In genomic region chr15:74132681-74133070, GRCh38 we compare ENCODE assay signal across 15 cellular contexts. TPM values are rescaled to one million over a fixed set of nuclear protein-coding genes. Genes with fewer than 3 reads are reported as not detected.
A peak's percentile ranks its signal among the peaks of the same experiment; 100 is the strongest.
DNase-seq lines count a peak whose midpoint lies in the region; ATAC-seq, FAIRE-seq and TF ChIP-seq lines count a peak whose summit lies in the region.
"Had no signal": no experiment of that assay in that cellular context is flagged by ENCODE, and none has a peak within 500 bp of the region (broad histone marks: within the 10 kb centered on the region; RNA-seq: fewer than 3 reads in every experiment).

No MANE protein-coding gene starts in this region.

- DNase-seq in activated CD4-positive, alpha-beta memory T cell treated with anti-CD3 and anti-CD28 coated beads for 36 hours = peak; percentile 27
- DNase-seq in activated CD4-positive, alpha-beta memory T cell treated with anti-CD3 and anti-CD28 coated beads, Interleukin-2, amount 10 ng/mL, durations not matched to agents 7 days and 5 days = no peak
- DNase-seq in activated CD8-positive, alpha-beta memory T cell treated with anti-CD3 and anti-CD28 coated beads, Interleukin-2, amount 50 U/mL, for 48 hours = peak; percentile 59
- DNase-seq in hepatocyte (ENCODE audit: low spot score) (no peak), GM19239 (ENCODE audit: insufficient read length, low spot score) (no peak), uterus (no peak), RPMI8226 (no peak)
- peak; percentile 18 for DNase-seq in stimulated activated naive CD8-positive, alpha-beta T cell treated with anti-CD3 and anti-CD28 coated beads, Interleukin-15, Interleukin-2, amounts not matched to agents 100 U/mL and 50 U/mL, for 24 hours
- DNase-seq: CD8-positive, alpha-beta T cell; colonic mucosa; GDM1; SIG-M5 had no signal

- intact Hi-C loops in activated CD4-positive, alpha-beta memory T cell treated with anti-CD3 and anti-CD28 coated beads for 36 hours (cut with micrococcal nuclease) = no loop called here
- intact Hi-C loops in uterus (cut with DNase I; ENCODE audit: low total_unique reads) = no loop called here

- H3K27me3 Mint-ChIP-seq in activated CD4-positive, alpha-beta memory T cell treated with anti-CD3 and anti-CD28 coated beads for 36 hours = peaks cover 85% of the 10 kb centered on the region
- H3K27me3 Mint-ChIP-seq in activated CD4-positive, alpha-beta memory T cell treated with anti-CD3 and anti-CD28 coated beads, Interleukin-2, amount 10 ng/mL, durations not matched to agents 7 days and 5 days = peaks cover 93% of the 10 kb centered on the region

- peaks cover 39% of the 10 kb centered on the region for H3K4me1 Mint-ChIP-seq in activated CD4-positive, alpha-beta memory T cell treated with anti-CD3 and anti-CD28 coated beads for 36 hours (ENCODE audit: low read depth)
- peaks cover 27% of the 10 kb centered on the region for H3K4me1 Mint-ChIP-seq in activated CD4-positive, alpha-beta memory T cell treated with anti-CD3 and anti-CD28 coated beads, Interleukin-2, amount 10 ng/mL, durations not matched to agents 7 days and 5 days

- H3K36me3 ChIP-seq in hepatocyte (replicated peaks; ENCODE audit: insufficient read depth, low read depth) (no peaks in the 10 kb centered on the region), uterus (no peaks in the 10 kb centered on the region)
- H3K36me3 ChIP-seq: colonic mucosa had no signal

- no peak overlapping the region for H3K27ac ChIP-seq in hepatocyte
- no peak overlapping the region for H3K27ac ChIP-seq in uterus
- H3K27ac ChIP-seq: colonic mucosa had no signal

- peak overlapping the region; percentile 33 for H3K4me2 ChIP-seq in hepatocyte

- no peak overlapping the region for H3K4me3 Mint-ChIP-seq in activated CD4-positive, alpha-beta memory T cell treated with anti-CD3 and anti-CD28 coated beads for 36 hours
- no peak overlapping the region for H3K4me3 Mint-ChIP-seq in activated CD4-positive, alpha-beta memory T cell treated with anti-CD3 and anti-CD28 coated beads, Interleukin-2, amount 10 ng/mL, durations not matched to agents 7 days and 5 days
- H3K4me3 Mint-ChIP-seq: CD8-positive, alpha-beta T cell had no signal

- FAIRE-seq in GM19239 (lab: Jason Lieb, UNC) = no peak

- H2AFZ ChIP-seq in hepatocyte = no peak overlapping the region

- no peaks in the 10 kb centered on the region for H3K36me3 Mint-ChIP-seq in activated CD4-positive, alpha-beta memory T cell treated with anti-CD3 and anti-CD28 coated beads for 36 hours
- peaks cover 3% of the 10 kb centered on the region for H3K36me3 Mint-ChIP-seq in activated CD4-positive, alpha-beta memory T cell treated with anti-CD3 and anti-CD28 coated beads, Interleukin-2, amount 10 ng/mL, durations not matched to agents 7 days and 5 days (ENCODE audit: low read depth)
- H3K36me3 Mint-ChIP-seq: CD8-positive, alpha-beta T cell had no signal

- POLR2A ChIA-PET in activated CD4-positive, alpha-beta memory T cell treated with anti-CD3 and anti-CD28 coated beads for 36 hours (lab: Charles Lee) = no interaction called here
- POLR2A ChIA-PET in activated CD4-positive, alpha-beta memory T cell treated with anti-CD3 and anti-CD28 coated beads, Interleukin-2, amount 10 ng/mL, durations not matched to agents 7 days and 5 days (lab: Charles Lee) = no interaction called here

- no peaks in the 10 kb centered on the region for H3K9me2 ChIP-seq in hepatocyte (replicated peaks; ENCODE audit: insufficient read depth)

- no peak for TF ChIP-seq POLR2A in uterus (IDR thresholded peaks at IDR 0.05)

- ATAC-seq in stimulated activated naive CD8-positive, alpha-beta T cell treated with anti-CD3 and anti-CD28 coated beads, Interleukin-15, Interleukin-2, amounts not matched to agents 100 U/mL and 50 U/mL, for 24 hours = no peak
- ATAC-seq: CD8-positive, alpha-beta T cell had no signal

- H3K27ac Mint-ChIP-seq in activated CD4-positive, alpha-beta memory T cell treated with anti-CD3 and anti-CD28 coated beads for 36 hours = no peak overlapping the region
- no peak overlapping the region for H3K27ac Mint-ChIP-seq in activated CD4-positive, alpha-beta memory T cell treated with anti-CD3 and anti-CD28 coated beads, Interleukin-2, amount 10 ng/mL, durations not matched to agents 7 days and 5 days
- H3K27ac Mint-ChIP-seq: CD8-positive, alpha-beta T cell had no signal

- peaks cover 96% of the 10 kb centered on the region for H3K27me3 ChIP-seq in hepatocyte
- H3K27me3 ChIP-seq in uterus = peaks cover 23% of the 10 kb centered on the region in 2 donors

- TF ChIP-seq CTCF in hepatocyte (IDR thresholded peaks at IDR 0.05; ENCODE audit: poor library complexity) (no peak), uterus (IDR thresholded peaks at IDR 0.05) (no peak)

- H3K79me2 ChIP-seq in hepatocyte = no peaks in the 10 kb centered on the region

- no peaks in the 10 kb centered on the region for H4K20me1 ChIP-seq in hepatocyte (ENCODE audit: insufficient read depth, poor library complexity, severe bottlenecking)

- H3K4me1 ChIP-seq in hepatocyte (ENCODE audit: insufficient read depth) (peaks cover 41% of the 10 kb centered on the region), uterus (peaks cover 0 to 11% of the 10 kb centered on the region in 2 donors)
- H3K4me1 ChIP-seq: colonic mucosa had no signal

- CTCF ChIA-PET in activated CD4-positive, alpha-beta memory T cell treated with anti-CD3 and anti-CD28 coated beads for 36 hours (lab: Charles Lee) = no interaction called here
- CTCF ChIA-PET in activated CD4-positive, alpha-beta memory T cell treated with anti-CD3 and anti-CD28 coated beads, Interleukin-2, amount 10 ng/mL, durations not matched to agents 7 days and 5 days (lab: Charles Lee) = interaction anchor here (1.3 kb wide), 1 partner anchor 190 kb away, joined by 3 read pairs; no protein-coding TSS in a partner anchor

- no peaks in the 10 kb centered on the region for H3K9me3 ChIP-seq in hepatocyte (ENCODE audit: low read depth)
- H3K9me3 ChIP-seq in uterus = no peaks in the 10 kb centered on the region
- H3K9me3 ChIP-seq: colonic mucosa had no signal

- H3K4me3 ChIP-seq in hepatocyte = no peak overlapping the region
- no peak overlapping the region for H3K4me3 ChIP-seq in uterus
- H3K4me3 ChIP-seq: colonic mucosa had no signal

- WGBS in hepatocyte (ENCODE audit: low lambda C conversion rate, missing lambda C conversion rate) = 9% methylated on average over 34 of the region's 34 CpGs

- H3K9me3 Mint-ChIP-seq in activated CD4-positive, alpha-beta memory T cell treated with anti-CD3 and anti-CD28 coated beads for 36 hours = no peaks in the 10 kb centered on the region
- H3K9me3 Mint-ChIP-seq in activated CD4-positive, alpha-beta memory T cell treated with anti-CD3 and anti-CD28 coated beads, Interleukin-2, amount 10 ng/mL, durations not matched to agents 7 days and 5 days = no peaks in the 10 kb centered on the region
- H3K9me3 Mint-ChIP-seq: CD8-positive, alpha-beta T cell had no signal

RNA-seq across cellular contexts. Expression of gene ISLR2, which starts 2.3 kb away (rescaled TPM):
- total RNA-seq in activated CD4-positive, alpha-beta memory T cell treated with anti-CD3 and anti-CD28 coated beads for 36 hours = not detected
- under 1 TPM in 1 of 2 experiments, not detected in 1; 0.08 TPM for total RNA-seq in activated CD4-positive, alpha-beta memory T cell treated with anti-CD3 and anti-CD28 coated beads, Interleukin-2, amount 10 ng/mL, durations not matched to agents 7 days and 5 days
- total RNA-seq in hepatocyte (1.7 TPM in 1 of 2 replicates, not detected in the other), uterus (10 to 100 TPM in 1 of 4 donors, 1 to 10 TPM in 1, under 1 TPM in 1, not detected in 1; 0.77 to 11.8 (median 5.1) TPM)
- 0.13 TPM in 1 of 2 replicates, not detected in the other for polyA plus RNA-seq in hepatocyte
- total RNA-seq: CD8-positive, alpha-beta T cell; epithelial cell of proximal tubule had no signal

RNA-seq across cellular contexts. Expression of gene ISLR, which starts 40.8 kb away (rescaled TPM):
- not detected for total RNA-seq in activated CD4-positive, alpha-beta memory T cell treated with anti-CD3 and anti-CD28 coated beads for 36 hours
- not detected for total RNA-seq in activated CD4-positive, alpha-beta memory T cell treated with anti-CD3 and anti-CD28 coated beads, Interleukin-2, amount 10 ng/mL, durations not matched to agents 7 days and 5 days
- total RNA-seq in hepatocyte (31.4 and 36.4 TPM in 2 replicates), uterus (100 to 1,000 TPM; 170 to 215 (median 201) TPM)
- 27.8 and 32.0 TPM in 2 replicates for polyA plus RNA-seq in hepatocyte
- total RNA-seq: CD8-positive, alpha-beta T cell; epithelial cell of proximal tubule had no signal

RNA-seq across cellular contexts. Expression of gene GOLGA6A, which starts 50.3 kb away (rescaled TPM):
- not detected for total RNA-seq in activated CD4-positive, alpha-beta memory T cell treated with anti-CD3 and anti-CD28 coated beads for 36 hours
- not detected for total RNA-seq in activated CD4-positive, alpha-beta memory T cell treated with anti-CD3 and anti-CD28 coated beads, Interleukin-2, amount 10 ng/mL, durations not matched to agents 7 days and 5 days
- total RNA-seq in hepatocyte (not detected in 2 replicates), uterus (under 1 TPM in 1 of 4 donors, not detected in 3; 0.58 TPM)
- polyA plus RNA-seq in hepatocyte = not detected in 2 replicates
- total RNA-seq: A673; CD8-positive, alpha-beta T cell; colonic mucosa; epithelial cell of proximal tubule; ureter had no signal

Comparison
In these comparisons a context has a peak if more than half of its experiments do, and no peak if none do; other contexts are left out.
1. DNase-seq: peak in activated CD4-positive, alpha-beta memory T cell treated with anti-CD3 and anti-CD28 coated beads for 36 hours (single experiment), activated CD8-positive, alpha-beta memory T cell treated with anti-CD3 and anti-CD28 coated beads, Interleukin-2, amount 50 U/mL, for 48 hours (single experiment) and stimulated activated naive CD8-positive, alpha-beta T cell treated with anti-CD3 and anti-CD28 coated beads, Interleukin-15, Interleukin-2, amounts not matched to agents 100 U/mL and 50 U/mL, for 24 hours (single experiment); none in activated CD4-positive, alpha-beta memory T cell treated with anti-CD3 and anti-CD28 coated beads, Interleukin-2, amount 10 ng/mL, durations not matched to agents 7 days and 5 days (single experiment), hepatocyte (single experiment), GM19239 (single experiment), uterus (0 of 2) and RPMI8226 (single experiment).
2. RNA of gene ISLR, which starts 40.8 kb away (total RNA-seq): 170 to 215 TPM in uterus and 31.4 to 36.4 TPM in hepatocyte; not detected in activated CD4-positive, alpha-beta memory T cell treated with anti-CD3 and anti-CD28 coated beads for 36 hours and not detected in activated CD4-positive, alpha-beta memory T cell treated with anti-CD3 and anti-CD28 coated beads, Interleukin-2, amount 10 ng/mL, durations not matched to agents 7 days and 5 days; every median in the first group is over 10 times any median in the second.